8 cellular contexts compared by ENCODE assay signal in genomic region chr4:3954540-3955360, GRCh38.
A peak's percentile ranks its signal among the peaks of the same experiment; 100 is the strongest.
DNase-seq lines count a peak whose midpoint lies in the region; ATAC-seq and TF ChIP-seq lines count a peak whose summit lies in the region.
"Not testable (repeated sequence)": the region's sequence is repeated elsewhere in the genome, so short reads cannot be mapped to it uniquely, and the experiment has no call there.

No MANE protein-coding gene starts in this region.

- DNase-seq in GM13976 (ENCODE audit: low spot score) (peak; percentile 70), dedifferentiated amniotic fluid mesenchymal stem cell (ENCODE audit: extremely low spot score) (peak; percentile 90), kidney glomerular epithelial cell (lab: John Stamatoyannopoulos, UW) (peak; percentile 67), aorta (peak; percentile 81 to 90)
- peak; percentile 28 to 56 for DNase-seq in activated CD8-positive, alpha-beta memory T cell treated with anti-CD3 and anti-CD28 coated beads for 4 hours (ENCODE audit: low read depth in 2 of 2)

- not testable (repeated sequence) for H3K27me3 ChIP-seq in HUES64 (ENCODE audit: insufficient read depth, low read length); OCI-LY1 (ENCODE audit: insufficient read depth, low read length); skeletal muscle tissue (ENCODE audit: control insufficient read depth in 3 of 3, insufficient read depth in 3 of 3, low read length in 3 of 3); aorta (ENCODE audit: control insufficient read depth in 1 of 2, insufficient read depth in 2 of 2, low read length in 1 of 2)

- H3K79me2 ChIP-seq in OCI-LY1 (ENCODE audit: insufficient read depth, low read length): not testable (repeated sequence)

- not testable (repeated sequence) for H3K4me1 ChIP-seq in HUES64 (ENCODE audit: insufficient read depth, low read length); OCI-LY1 (ENCODE audit: insufficient read depth, low read length, severe bottlenecking); skeletal muscle tissue (ENCODE audit: control insufficient read depth in 3 of 3, insufficient read depth in 3 of 3, low read length in 3 of 3); aorta (ENCODE audit: control insufficient read depth in 1 of 2, insufficient read depth in 2 of 2, low read length in 2 of 2)

- ATAC-seq in aorta (ENCODE audit: low FRiP score): not testable (repeated sequence)

- H3K27ac ChIP-seq in HUES64 (ENCODE audit: low read depth, low read length): peak overlapping the region; percentile 79
- H3K27ac ChIP-seq in OCI-LY1 (ENCODE audit: low read depth, low read length, poor library complexity, severe bottlenecking): not testable (repeated sequence)
- peak overlapping the region; percentile 84 for H3K27ac ChIP-seq in skeletal muscle tissue (ENCODE audit: low read depth, low read length)
- peak overlapping the region in 1 of 2 donors; percentile 34 for H3K27ac ChIP-seq in aorta (ENCODE audit: low read depth in 1 of 2, low read length in 2 of 2)

- WGBS in HUES64: 2% methylated on average over 57 of the region's 57 CpGs
- 1% methylated on average over 52 to 57 of the region's 57 CpGs for WGBS in aorta, 2 donors

- intact Hi-C loops in aorta (cut with DNase I): not testable (repeated sequence)

- H3K4me2 ChIP-seq in OCI-LY1 (ENCODE audit: low read length): peak overlapping the region; percentile 69

- not testable (repeated sequence) for TF ChIP-seq CTCF in GM13976 (IDR thresholded peaks at IDR 0.05; ENCODE audit: borderline replicate concordance, control extremely low read depth, extremely low read depth, insufficient read depth, missing control alignments); OCI-LY1 (IDR thresholded peaks at IDR 0.05; ENCODE audit: low read length)

- H3K36me3 ChIP-seq in HUES64 (ENCODE audit: insufficient read depth, low read length); OCI-LY1 (ENCODE audit: insufficient read depth, low read length); skeletal muscle tissue (ENCODE audit: control insufficient read depth in 3 of 3, insufficient read depth in 3 of 3, low read length in 3 of 3); aorta (ENCODE audit: control insufficient read depth in 1 of 2, insufficient read depth in 2 of 2, low read length in 1 of 2): not testable (repeated sequence)

- H3F3A ChIP-seq in OCI-LY1 (ENCODE audit: insufficient read depth, low read length): not testable (repeated sequence)

- in situ Hi-C loops in GM13976 (cut with MboI; ENCODE audit: low sequenced_read_pairs, unreplicated experiment): not testable (repeated sequence)

- H2AFZ ChIP-seq in OCI-LY1 (ENCODE audit: low read length): not testable (repeated sequence)

- not testable (repeated sequence) for H3K9me3 ChIP-seq in HUES64 (ENCODE audit: insufficient read depth, low read depth, low read length); OCI-LY1 (ENCODE audit: low read length); skeletal muscle tissue (ENCODE audit: control insufficient read depth in 3 of 3, low read length in 3 of 3); aorta (ENCODE audit: control insufficient read depth, low read length)

- peak overlapping the region; percentile 86 for H3K9ac ChIP-seq in HUES64 (ENCODE audit: low read depth, low read length)
- peak overlapping the region; percentile 70 for H3K9ac ChIP-seq in OCI-LY1 (ENCODE audit: low read length)
- H3K9ac ChIP-seq in skeletal muscle tissue (ENCODE audit: low read depth in 1 of 3, low read length in 3 of 3): peak overlapping the region; percentile 51 to 81 (median 76)

- H3K4me3 ChIP-seq in HUES64 (ENCODE audit: low read length) (peak overlapping the region; percentile 86), OCI-LY1 (ENCODE audit: low read depth, low read length, poor library complexity, severe bottlenecking) (peak overlapping the region; percentile 73), skeletal muscle tissue (ENCODE audit: low read length in 3 of 3) (peak overlapping the region; percentile 65 to 72 (median 69)), aorta (ENCODE audit: low read length in 2 of 2) (peak overlapping the region in 1 of 2 donors; percentile 40)

- not testable (repeated sequence) for H4K20me1 ChIP-seq in OCI-LY1 (ENCODE audit: insufficient read depth, low read length)

- H3K9me2 ChIP-seq in OCI-LY1 (ENCODE audit: low read depth, low read length): not testable (repeated sequence)
